In the genomic region with DNA sequence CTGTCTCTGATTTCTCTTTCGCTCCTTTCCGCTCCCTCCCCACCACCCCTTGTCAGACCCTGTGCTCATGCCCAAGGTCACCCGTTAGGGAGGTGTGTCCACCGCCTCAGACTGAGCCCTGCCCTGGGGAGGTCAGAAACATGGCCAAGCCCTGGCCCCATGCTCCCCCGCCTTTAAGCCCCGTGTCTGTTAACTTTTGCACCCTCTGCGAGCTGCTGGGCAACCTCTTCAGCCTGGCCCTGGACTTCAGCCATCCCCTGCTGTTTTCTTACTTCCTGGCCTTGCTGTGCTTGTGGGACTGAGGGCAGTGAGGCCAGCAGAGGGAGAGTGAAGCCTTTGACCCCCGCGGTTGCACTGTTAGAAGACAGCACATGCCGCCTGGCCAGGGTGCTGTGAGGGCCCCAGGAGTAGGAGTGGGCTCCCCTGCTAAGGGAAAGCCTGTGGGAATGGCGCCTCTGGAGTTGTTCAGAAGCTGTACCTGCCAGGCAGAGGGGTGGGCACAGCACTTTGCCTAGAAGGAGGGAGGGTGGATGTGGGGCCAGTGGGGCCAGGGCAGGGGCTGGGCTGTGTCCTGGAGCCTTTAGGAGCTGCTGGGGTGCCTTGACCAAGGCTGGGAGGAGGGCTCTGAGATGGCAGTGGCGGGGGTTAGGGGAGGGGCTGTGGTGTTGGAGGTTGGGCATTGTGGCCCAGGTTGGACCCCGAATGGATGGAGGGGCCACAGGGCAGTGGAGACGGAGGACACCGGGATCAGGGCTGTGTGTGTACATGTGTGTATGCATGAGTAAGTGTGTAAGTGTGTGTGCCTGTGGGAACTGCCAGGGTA, we compare ENCODE assay signal across 11 cellular contexts. TPM values are rescaled to one million over a fixed set of nuclear protein-coding genes. Genes with fewer than 3 reads are reported as not detected.
DNase-seq lines count a peak whose midpoint lies in the region; ATAC-seq, FAIRE-seq and TF ChIP-seq lines count a peak whose summit lies in the region.
"Had no signal": no experiment of that assay in that cellular context is flagged by ENCODE, and none has a peak within 500 bp of the region (broad histone marks: within the 10 kb centered on the region; RNA-seq: fewer than 3 reads in every experiment).

No MANE protein-coding gene starts in this region.

- peaks cover 0 to 4% (median 0%) of the 10 kb centered on the region in 3 donors for H3K27me3 Mint-ChIP-seq in CD14-positive monocyte (ENCODE audit: low read depth in 3 of 3)
- peaks cover 3% of the 10 kb centered on the region for H3K27me3 Mint-ChIP-seq in nephron progenitor cell (ENCODE audit: low read depth, poor library complexity)
- peaks cover 4 to 7% (median 6%) of the 10 kb centered on the region in 3 donors for H3K27me3 Mint-ChIP-seq in immature natural killer cell (ENCODE audit: low read depth in 3 of 3)

- peak overlapping the region in 5 of 7 donors; percentile 24 to 66 (median 53) for H3K27ac Mint-ChIP-seq in CD14-positive monocyte
- H3K27ac Mint-ChIP-seq in nephron progenitor cell, result peak overlapping the region; percentile 68
- H3K27ac Mint-ChIP-seq in immature natural killer cell, result peak overlapping the region in 1 of 6 donors; percentile 29

- H3K23me2 ChIP-seq in H1 (ENCODE audit: low read depth, low read length), result no peaks in the 10 kb centered on the region; the same call in 1 of the 2 replicates

- TF ChIP-seq POLR2A in IMR-90 (IDR thresholded peaks at IDR 0.05; ENCODE audit: low read depth, low read length) (no peak), H1 (IDR thresholded peaks at IDR 0.05; ENCODE audit: control extremely low read depth in 1 of 2, low read depth in 2 of 2, low read length in 2 of 2) (no peak)

- H3K9me3 Mint-ChIP-seq in CD14-positive monocyte, result peaks cover 0 to 2% (median 0%) of the 10 kb centered on the region in 7 donors
- H3K9me3 Mint-ChIP-seq in nephron progenitor cell, result no peaks in the 10 kb centered on the region
- no peaks in the 10 kb centered on the region for H3K9me3 Mint-ChIP-seq in immature natural killer cell

- H4K5ac ChIP-seq in IMR-90 (ENCODE audit: low read depth, low read length), result no peak overlapping the region
- H4K5ac ChIP-seq in H1 (ENCODE audit: insufficient read length, low read depth, low read length), result no peak overlapping the region

- no peaks in the 10 kb centered on the region for H3K9me3 ChIP-seq in IMR-90 (ENCODE audit: control insufficient read depth, insufficient read depth, low read length)
- no peaks in the 10 kb centered on the region for H3K9me3 ChIP-seq in H1 (ENCODE audit: insufficient read depth in 2 of 2, low read depth in 1 of 2, low read length in 1 of 2)

- TF ChIP-seq EP300 in H1 (IDR thresholded peaks at IDR 0.05; ENCODE audit: borderline replicate concordance in 1 of 2, low read depth in 2 of 2, low read length in 2 of 2), result no peak

- no peak overlapping the region for H2BK12ac ChIP-seq in H1 (ENCODE audit: low read depth, low read length)

- H3K79me2 ChIP-seq in H1 (ENCODE audit: control insufficient read depth in 1 of 2, insufficient read depth in 2 of 2, low read length in 2 of 2), result peaks cover 33 to 97% of the 10 kb centered on the region in 2 experiments

- H3K4me3 Mint-ChIP-seq in CD14-positive monocyte (no peak overlapping the region), nephron progenitor cell (no peak overlapping the region), immature natural killer cell (peak overlapping the region in 2 of 5 donors; percentile 26 to 46)

- POLR2A ChIA-PET in IMR-90 (lab: Charles Lee; ENCODE audit: unreplicated experiment), result no interaction called here
- POLR2A ChIA-PET in H1 (lab: Charles Lee; ENCODE audit: partially characterized antibody), result interaction anchor here (0.8 to 3.1 kb wide), 3 partner anchors 7 to 11 kb away, joined by 3 to 18 read pairs (median 4); partner anchors contain the start of gene UPF1

- H3K36me3 Mint-ChIP-seq in CD14-positive monocyte, result peaks cover 27 to 65% of the 10 kb centered on the region in 2 donors
- peaks cover 36% of the 10 kb centered on the region for H3K36me3 Mint-ChIP-seq in nephron progenitor cell (ENCODE audit: low read depth)
- peaks cover 0 to 5% (median 0%) of the 10 kb centered on the region in 3 donors for H3K36me3 Mint-ChIP-seq in immature natural killer cell

- H2BK5ac ChIP-seq in IMR-90 (ENCODE audit: low read depth, low read length, poor library complexity, severe bottlenecking) (no peak overlapping the region), H1 (ENCODE audit: low read depth, low read length) (no peak overlapping the region)

- 100% methylated on average over 5 of the region's 15 CpGs; no CpG with 5 or more reads in 1 of the 2 experiments for WGBS in IMR-90 (ENCODE audit: extremely low coverage in 2 of 2, insufficient read length in 1 of 2), 2 experiments
- WGBS in H1 (ENCODE audit: extremely low coverage in 1 of 2, insufficient coverage in 1 of 2, insufficient read length in 1 of 2, insufficient replicate concordance in 2 of 2, low coverage in 1 of 2, low lambda C conversion rate in 2 of 2, missing lambda C conversion rate in 1 of 2), 2 experiments, result 83% methylated on average over 15 of the region's 15 CpGs; no CpG with 5 or more reads in 1 of the 2 experiments

- H3K4me3 ChIP-seq in IMR-90 (ENCODE audit: insufficient read depth, low read depth, low read length), result no peak overlapping the region
- no peak overlapping the region for H3K4me3 ChIP-seq in H1 (ENCODE audit: extremely low read depth in 1 of 4, insufficient read depth in 2 of 4, low read depth in 3 of 4, low read length in 4 of 4)

- H3K79me1 ChIP-seq in IMR-90 (ENCODE audit: low read depth in 1 of 2, low read length in 2 of 2) (peaks cover 9 to 94% of the 10 kb centered on the region in 2 experiments), H1 (ENCODE audit: low read depth, low read length) (peaks cover 41% of the 10 kb centered on the region)

- H3K27ac ChIP-seq in IMR-90 (ENCODE audit: insufficient read depth, low read length) (no peak overlapping the region), H1 (ENCODE audit: low read depth, low read length) (no peak overlapping the region)

- H3K36me3 ChIP-seq in IMR-90 (ENCODE audit: control insufficient read depth, insufficient read depth, low read length) (peaks cover 12% of the 10 kb centered on the region), H1 (ENCODE audit: control insufficient read depth in 2 of 4, insufficient read depth in 4 of 4, low read length in 3 of 4) (peaks cover 0 to 12% (median 7%) of the 10 kb centered on the region in 4 experiments; a peak in 4 of 8 replicates)

- no peak overlapping the region for H2AK9ac ChIP-seq in IMR-90 (replicated peaks; ENCODE audit: low read depth, low read length, poor library complexity)

- peaks cover 100% of the 10 kb centered on the region for H4K20me1 ChIP-seq in IMR-90 (ENCODE audit: insufficient read depth, low read length)
- H4K20me1 ChIP-seq in H1 (replicated peaks in 1 of 2; ENCODE audit: control insufficient read depth in 1 of 2, insufficient read depth in 2 of 2, low read length in 2 of 2), result peaks cover 56 to 63% of the 10 kb centered on the region in 2 experiments

- BruUV-seq in IMR-90 (replicated peaks; lab: Mats Ljungman, UMichigan), result no TSS peak

- H2BK120ac ChIP-seq in IMR-90 (ENCODE audit: low read depth, low read length) (no peak overlapping the region), H1 (replicated peaks; ENCODE audit: low read depth, low read length) (no peak overlapping the region)

- DNase-seq in CD14-positive monocyte (ENCODE audit: low spot score) (no peak), IMR-90 (no peak), H1 (ENCODE audit: low read depth in 1 of 2, low spot score in 2 of 2) (no peak), nephron progenitor cell (no peak), GOT3 (lab: John Stamatoyannopoulos, UW) (no peak), urothelium cell line (ENCODE audit: low spot score) (no peak), immature natural killer cell (no peak)
- DNase-seq in effector CD8-positive, alpha-beta T cell (lab: John Stamatoyannopoulos, UW), result no peak
- DNase-seq: head of caudate nucleus, MM.1S had no signal

- in situ Hi-C loops in IMR-90 (cut with MboI; ENCODE audit: low sequenced_read_pairs), result no loop called here

- no peaks in the 10 kb centered on the region for H3K27me3 ChIP-seq in IMR-90 (ENCODE audit: control insufficient read depth, insufficient read depth, low read length)
- H3K27me3 ChIP-seq in H1 (replicated peaks in 1 of 4; ENCODE audit: control insufficient read depth in 3 of 4, extremely low read depth in 1 of 4, insufficient read depth in 3 of 4, low read length in 3 of 4), result no peaks in the 10 kb centered on the region

- H2BK20ac ChIP-seq in IMR-90 (ENCODE audit: low read depth, low read length) (no peak overlapping the region), H1 (ENCODE audit: low read length) (no peak overlapping the region)

- peak; percentile 19 for ATAC-seq in IMR-90 (ENCODE audit: low read depth)

- H3K4me2 ChIP-seq in IMR-90 (ENCODE audit: low read depth, low read length) (no peak overlapping the region), H1 (ENCODE audit: insufficient read depth in 1 of 2, low read depth in 2 of 2, low read length in 2 of 2) (peak overlapping the region; percentile 25 to 43; a peak in 3 of 4 replicates)

- CTCF ChIA-PET in IMR-90 (lab: Yijun Ruan, JAX), result interaction anchor here (1.5 kb wide), 1 partner anchor 246 kb away, joined by 4 read pairs; no protein-coding TSS in a partner anchor
- CTCF ChIA-PET in H1 (lab: Charles Lee; ENCODE audit: partially characterized antibody), result interaction anchor here (0.9 to 19.5 kb wide), 11 partner anchors 9 to 511 kb away, joined by 3 to 247 read pairs (median 4); no protein-coding TSS in a partner anchor

- H3K18ac ChIP-seq in IMR-90 (ENCODE audit: low read depth, low read length), result no peak overlapping the region
- no peak overlapping the region for H3K18ac ChIP-seq in H1 (ENCODE audit: extremely low read depth, low read length)

- H2AFZ ChIP-seq in IMR-90 (replicated peaks; ENCODE audit: low read length, poor library complexity) (peak overlapping the region; percentile 1), H1 (ENCODE audit: low read length) (no peak overlapping the region)

- TF ChIP-seq CTCF in CD14-positive monocyte (IDR thresholded peaks at IDR 0.05) (no peak), IMR-90 (conservative IDR thresholded peaks at IDR 0.05; ENCODE audit: low read depth, low read length) (no peak), H1 (IDR thresholded peaks at IDR 0.05; ENCODE audit: control extremely low read depth in 1 of 3, insufficient read depth in 1 of 3, low read depth in 1 of 3, low read length in 3 of 3) (no peak; a peak in 1 of 4 replicates), nephron progenitor cell (IDR thresholded peaks at IDR 0.05) (no peak)

- H4K91ac ChIP-seq in IMR-90 (ENCODE audit: insufficient read depth, low read depth, low read length), result no peak overlapping the region
- H4K91ac ChIP-seq in H1 (replicated peaks; ENCODE audit: insufficient read length, low read length), result no peak overlapping the region

- no peak overlapping the region for H2AK5ac ChIP-seq in IMR-90 (ENCODE audit: low read depth, low read length)
- H2AK5ac ChIP-seq in H1 (ENCODE audit: low read depth, low read length), result peak overlapping the region; percentile 65; the same call in 1 of the 2 replicates

- H3K56ac ChIP-seq in IMR-90 (ENCODE audit: extremely low read depth, insufficient read depth, low read length), result no peak overlapping the region
- no peak overlapping the region for H3K56ac ChIP-seq in H1 (replicated peaks; ENCODE audit: insufficient read length, low read depth, low read length)

- H3K9me1 ChIP-seq in IMR-90 (ENCODE audit: insufficient read depth, low read length), result peaks cover 43% of the 10 kb centered on the region

- FAIRE-seq in H1 (lab: Jason Lieb, UNC), result no peak
- no peak for FAIRE-seq in urothelium cell line (lab: Jason Lieb, UNC)

- H3K9ac ChIP-seq in IMR-90 (ENCODE audit: low read depth, low read length) (no peak overlapping the region), H1 (replicated peaks in 1 of 4; ENCODE audit: extremely low read depth in 1 of 4, low read depth in 3 of 4, low read length in 3 of 4) (no peak overlapping the region)

- dilution Hi-C loops in IMR-90 (cut with HindIII; ENCODE audit: low sequenced_read_pairs, unreplicated experiment), result no loop called here

- no peak overlapping the region for H3K14ac ChIP-seq in IMR-90 (replicated peaks; ENCODE audit: low read depth, low read length)
- H3K14ac ChIP-seq in H1 (ENCODE audit: insufficient read length), result no peak overlapping the region

- peak overlapping the region; percentile 5; the same call in 1 of the 2 replicates for H3K4ac ChIP-seq in IMR-90 (ENCODE audit: low read depth, low read length)
- H3K4ac ChIP-seq in H1 (replicated peaks; ENCODE audit: insufficient read length, low read depth, low read length), result no peak overlapping the region

- H3K4me1 Mint-ChIP-seq in CD14-positive monocyte (peaks cover 67% of the 10 kb centered on the region), nephron progenitor cell (peaks cover 72% of the 10 kb centered on the region), immature natural killer cell (peaks cover 86 to 90% of the 10 kb centered on the region in 2 donors)

- H3K4me1 ChIP-seq in IMR-90 (ENCODE audit: control insufficient read depth, insufficient read depth, low read length) (peaks cover 30% of the 10 kb centered on the region), H1 (replicated peaks in 1 of 4; ENCODE audit: control insufficient read depth in 3 of 4, insufficient read depth in 4 of 4, low read length in 3 of 4) (peaks cover 0 to 14% (median 10%) of the 10 kb centered on the region in 4 experiments; a peak in 6 of 7 replicates)

- TF ChIP-seq RAD21 in IMR-90 (IDR thresholded peaks at IDR 0.05; ENCODE audit: low read length) (no peak), H1 (IDR thresholded peaks at IDR 0.05 in 1 of 2, conservative IDR thresholded peaks at IDR 0.05 in 1 of 2; ENCODE audit: low read depth in 2 of 2, low read length in 2 of 2) (no peak)

- H4K8ac ChIP-seq in IMR-90 (ENCODE audit: low read depth in 2 of 2, low read length in 2 of 2), result no peak overlapping the region
- no peak overlapping the region for H4K8ac ChIP-seq in H1 (ENCODE audit: extremely low read depth, insufficient read depth, low read length)

- H3K23ac ChIP-seq in IMR-90 (ENCODE audit: low read depth, low read length) (peak overlapping the region; percentile 7; the same call in 1 of the 2 replicates), H1 (ENCODE audit: insufficient read length) (no peak overlapping the region)

- H2BK15ac ChIP-seq in IMR-90 (ENCODE audit: low read depth, low read length), result no peak overlapping the region
- no peak overlapping the region for H2BK15ac ChIP-seq in H1 (ENCODE audit: low read length)

- intact Hi-C loops in CD14-positive monocyte (cut with micrococcal nuclease) (loop anchor here in 1 of 2 donors (10.0 kb wide), 1 partner anchor 135 kb away; no protein-coding TSS in a partner anchor), IMR-90 (cut with micrococcal nuclease) (loop anchor here (10.0 kb wide), 1 partner anchor 165 kb away; no protein-coding TSS in a partner anchor)

RNA-seq across cellular contexts. Expression of gene UPF1, which starts 7.9 kb away (rescaled TPM):
- 1 to 10 TPM; 2.6 to 3.2 TPM for polyA plus RNA-seq in CD14-positive monocyte
- 31.2 and 31.4 TPM in 2 replicates for total RNA-seq in IMR-90 (2012; rRNA removed)
- polyA plus RNA-seq in IMR-90 (2012; rRNA removed), result 39.2 and 50.3 TPM in 2 replicates
- 19.9 and 28.2 TPM in 2 replicates for polyA plus RNA-seq in IMR-90 (2012; cell fraction: cytosol; rRNA removed)
- 76.6 and 116 TPM in 2 replicates for polyA plus RNA-seq in IMR-90 (2012; cell fraction: nucleus; rRNA removed; ENCODE audit: low replicate concordance)
- 62.0 and 64.6 TPM in 2 replicates for total RNA-seq in H1 (2021; fragmentation: NEBNext Ultra II Directional; extraction: Animal tissue kit (Norgen Biotek cat#: 25700))
- polyA plus RNA-seq in H1 (2011; rRNA removed), result 46.4 and 77.0 TPM in 2 replicates
- polyA plus RNA-seq in H1 (2011; cell fraction: cytosol; rRNA removed), result 21.2 TPM
- polyA plus RNA-seq in H1 (2011; cell fraction: nucleus; rRNA removed), result 103 TPM
- polyA plus RNA-seq in H1 (2012, experiment 1 of 2), result 27.7 to 47.4 TPM (median 46.0 TPM) in 4 replicates
- 32.1 TPM for polyA plus RNA-seq in H1 (2012, experiment 2 of 2)
- 28.2 TPM for polyA plus RNA-seq in H1 (2013, experiment 1 of 2)
- 27.5 TPM for polyA plus RNA-seq in H1 (2013, experiment 2 of 2)
- polyA minus RNA-seq in H1 (2011; rRNA and poly(A)+ RNA removed), result 70.9 and 84.6 TPM in 2 replicates
- 56.1 TPM for polyA minus RNA-seq in H1 (2011; cell fraction: cytosol; rRNA and poly(A)+ RNA removed)
- polyA minus RNA-seq in H1 (2011; cell fraction: nucleus; rRNA and poly(A)+ RNA removed), result 58.3 TPM
- polyA plus RNA-seq in immature natural killer cell, result 10 to 100 TPM in 1 of 3 donors, 1 to 10 TPM in 2; 1.1 to 16.6 (median 5.2) TPM

RNA-seq across cellular contexts. Expression of gene COMP, which starts 48.6 kb away (rescaled TPM):
- polyA plus RNA-seq in CD14-positive monocyte, result not detected
- total RNA-seq in IMR-90 (2012; rRNA removed), result under 0.01 TPM in 2 replicates
- polyA plus RNA-seq in IMR-90 (2012; rRNA removed), result 0.34 and 0.43 TPM in 2 replicates
- 0.16 and 0.34 TPM in 2 replicates for polyA plus RNA-seq in IMR-90 (2012; cell fraction: cytosol; rRNA removed)
- polyA plus RNA-seq in IMR-90 (2012; cell fraction: nucleus; rRNA removed; ENCODE audit: low replicate concordance), result 0.17 and 0.36 TPM in 2 replicates
- total RNA-seq in H1 (2021; fragmentation: NEBNext Ultra II Directional; extraction: Animal tissue kit (Norgen Biotek cat#: 25700)), result 0.17 and 0.25 TPM in 2 replicates
- polyA plus RNA-seq in H1 (2011; rRNA removed), result 0.17 and 0.35 TPM in 2 replicates
- polyA plus RNA-seq in H1 (2011; cell fraction: cytosol; rRNA removed), result 0.37 TPM
- 0.91 TPM for polyA plus RNA-seq in H1 (2011; cell fraction: nucleus; rRNA removed)
- polyA plus RNA-seq in H1 (2012, experiment 1 of 2), result 0.09 to 0.24 TPM (median 0.16 TPM) in 3 of 4 replicates, not detected in the other
- 0.09 TPM for polyA plus RNA-seq in H1 (2012, experiment 2 of 2)
- 0.16 TPM for polyA plus RNA-seq in H1 (2013, experiment 1 of 2)
- 0.15 TPM for polyA plus RNA-seq in H1 (2013, experiment 2 of 2)
- polyA minus RNA-seq in H1 (2011; rRNA and poly(A)+ RNA removed), result 0.19 and 0.29 TPM in 2 replicates
- polyA minus RNA-seq in H1 (2011; cell fraction: cytosol; rRNA and poly(A)+ RNA removed), result not detected
- polyA minus RNA-seq in H1 (2011; cell fraction: nucleus; rRNA and poly(A)+ RNA removed), result not detected
- polyA plus RNA-seq in immature natural killer cell, result not detected
- total RNA-seq: T-helper 1 cell treated with Interleukin-12 subunit alpha and Interleukin-12 subunit beta and Interleukin-4 antibody, amounts not matched to agents 30 ng/mL and 1 ng/mL, for 36 hours had no signal

RNA-seq across cellular contexts. Expression of gene CERS1, which starts 56.3 kb away (rescaled TPM):
- polyA plus RNA-seq in CD14-positive monocyte, result not detected
- 0.56 and 0.90 TPM in 2 replicates for total RNA-seq in IMR-90 (2012; rRNA removed)
- 4.1 and 4.3 TPM in 2 replicates for polyA plus RNA-seq in IMR-90 (2012; rRNA removed)
- polyA plus RNA-seq in IMR-90 (2012; cell fraction: cytosol; rRNA removed), result 2.1 and 8.4 TPM in 2 replicates
- 2.4 and 8.1 TPM in 2 replicates for polyA plus RNA-seq in IMR-90 (2012; cell fraction: nucleus; rRNA removed; ENCODE audit: low replicate concordance)
- total RNA-seq in H1 (2021; fragmentation: NEBNext Ultra II Directional; extraction: Animal tissue kit (Norgen Biotek cat#: 25700)), result 18.6 and 23.1 TPM in 2 replicates
- polyA plus RNA-seq in H1 (2011; rRNA removed), result 51.0 and 61.6 TPM in 2 replicates
- 34.1 TPM for polyA plus RNA-seq in H1 (2011; cell fraction: cytosol; rRNA removed)
- polyA plus RNA-seq in H1 (2011; cell fraction: nucleus; rRNA removed), result 63.5 TPM
- polyA plus RNA-seq in H1 (2012, experiment 1 of 2), result 19.7 to 33.8 TPM (median 29.0 TPM) in 4 replicates
- 27.3 TPM for polyA plus RNA-seq in H1 (2012, experiment 2 of 2)
- polyA plus RNA-seq in H1 (2013, experiment 1 of 2), result 24.6 TPM
- polyA plus RNA-seq in H1 (2013, experiment 2 of 2), result 27.4 TPM
- polyA minus RNA-seq in H1 (2011; rRNA and poly(A)+ RNA removed), result 35.8 and 44.0 TPM in 2 replicates
- polyA minus RNA-seq in H1 (2011; cell fraction: cytosol; rRNA and poly(A)+ RNA removed), result 12.2 TPM
- polyA minus RNA-seq in H1 (2011; cell fraction: nucleus; rRNA and poly(A)+ RNA removed), result 9.3 TPM
- polyA plus RNA-seq in immature natural killer cell, result not detected
- total RNA-seq: T-helper 1 cell treated with Interleukin-12 subunit alpha and Interleukin-12 subunit beta and Interleukin-4 antibody, amounts not matched to agents 30 ng/mL and 1 ng/mL, for 36 hours had no signal
